Comparison of ENCODE assay signal across 27 cellular contexts in genomic region chr6:125112934-125113333, GRCh38. TPM values are rescaled to one million over a fixed set of nuclear protein-coding genes. Genes with fewer than 3 reads are reported as not detected.
"Had no signal": no experiment of that assay in that cellular context is flagged by ENCODE, and none has a peak within 500 bp of the region (broad histone marks: within the 10 kb centered on the region; RNA-seq: fewer than 3 reads in every experiment).

No MANE protein-coding gene starts in this region.

- FAIRE-seq: astrocyte had no signal

- ATAC-seq: activated CD4-positive, alpha-beta T cell treated with anti-CD3 and anti-CD28 coated beads for 36 hours; gastroesophageal sphincter; left ventricle myocardium superior; natural killer cell had no signal

- DNase-seq: activated B cell treated with CpG ODN at 0.5 μM for 24 hours; activated CD4-positive, alpha-beta T cell treated with anti-CD3 and anti-CD28 coated beads for 36 hours; activated CD4-positive, alpha-beta T cell treated with anti-CD3 and anti-CD28 coated beads, Interleukin-2, amount 50 U/mL, for 4 hours; activated CD8-positive, alpha-beta memory T cell treated with anti-CD3 and anti-CD28 coated beads for 24 hours; activated CD8-positive, alpha-beta memory T cell treated with anti-CD3 and anti-CD28 coated beads, Interleukin-2, amount 50 U/mL, for 4 hours; activated naive CD4-positive, alpha-beta T cell; activated T-cell treated with anti-CD3 and anti-CD28 coated beads, Interleukin-2, amount 50 U/mL, for 24 hours; adrenal gland; colonic mucosa; dorsolateral prefrontal cortex; head of caudate nucleus; hypothalamus; left ventricle myocardium superior; mammary epithelial cell; natural killer cell; ovary; stimulated activated CD4-positive, alpha-beta T cell treated with anti-CD3 and anti-CD28 coated beads, Interleukin-4, amount 100 ng/mL, for 24 hours; stimulated activated naive CD4-positive, alpha-beta T cell treated with Interleukin-2 at 50 U/mL for 16 hours; uterus had no signal

- H3K4me1 Mint-ChIP-seq: activated B cell treated with CpG ODN at 0.5 μM for 24 hours; activated CD4-positive, alpha-beta T cell treated with anti-CD3 and anti-CD28 coated beads for 36 hours; central memory CD8-positive, alpha-beta T cell; natural killer cell had no signal

- H3K27me3 Mint-ChIP-seq: activated B cell treated with CpG ODN at 0.5 μM for 24 hours; activated CD4-positive, alpha-beta T cell treated with anti-CD3 and anti-CD28 coated beads for 36 hours; activated naive CD8-positive, alpha-beta T cell; activated T-cell treated with anti-CD3 and anti-CD28 coated beads, Interleukin-2, amount 50 U/mL, for 24 hours had no signal

- H3K4me1 ChIP-seq: adrenal gland, colonic mucosa, gastroesophageal sphincter, prostate gland, uterus had no signal

- H3K9me3 ChIP-seq: colonic mucosa, ovary, prostate gland had no signal

- H3K4me3 ChIP-seq: adrenal gland, colonic mucosa, dorsolateral prefrontal cortex, gastroesophageal sphincter, ovary, prostate gland, uterus had no signal

- H3K27ac ChIP-seq: adrenal gland, colonic mucosa, gastroesophageal sphincter, ovary, prostate gland, uterus had no signal

- H3K36me3 ChIP-seq: adrenal gland, colonic mucosa, gastroesophageal sphincter, ovary, prostate gland, uterus had no signal

- H3K27ac Mint-ChIP-seq: activated B cell treated with CpG ODN at 0.5 μM for 24 hours; activated CD4-positive, alpha-beta T cell treated with anti-CD3 and anti-CD28 coated beads for 36 hours; activated naive CD8-positive, alpha-beta T cell; activated T-cell treated with anti-CD3 and anti-CD28 coated beads, Interleukin-2, amount 50 U/mL, for 24 hours; activated T-helper 2 cell treated with anti-CD3 and anti-CD28 coated beads, Interferon-gamma antibody, Interleukin-2, Interleukin-4, amounts not matched to agents 10 μg/mL and 5 μg/mL and 100 μg/mL, durations not matched to agents 14 hours and 24 hours and 36 hours; natural killer cell had no signal

- H3K27me3 ChIP-seq: adrenal gland, colonic mucosa, dorsolateral prefrontal cortex, gastroesophageal sphincter, ovary, uterus had no signal

- H3K4me3 Mint-ChIP-seq: activated B cell treated with CpG ODN at 0.5 μM for 24 hours; activated CD4-positive, alpha-beta T cell treated with anti-CD3 and anti-CD28 coated beads for 36 hours; activated naive CD8-positive, alpha-beta T cell; activated T-cell treated with anti-CD3 and anti-CD28 coated beads, Interleukin-2, amount 50 U/mL, for 24 hours; central memory CD8-positive, alpha-beta T cell; mesothelial cell of epicardium; natural killer cell had no signal

RNA-seq across cellular contexts. Expression of gene TPD52L1, which starts 40.6 kb away (rescaled TPM):
- total RNA-seq: activated B cell treated with CpG ODN at 0.5 μM for 24 hours; activated T-helper 2 cell treated with anti-CD3 and anti-CD28 coated beads, Interferon-gamma antibody, Interleukin-2, Interleukin-4, amounts not matched to agents 10 μg/mL and 5 μg/mL and 100 μg/mL, durations not matched to agents 14 hours and 24 hours and 36 hours; T-helper 2 cell treated with Interferon-gamma antibody and Interleukin-4, amounts not matched to agents 100 ng/mL and 5 ng/mL, for 36 hours had no signal
